ENCODE assay signal across 9 cellular contexts in genomic region chr1:93579891-93580290, GRCh38.
DNase-seq lines count a peak whose midpoint lies in the region; ATAC-seq and TF ChIP-seq lines count a peak whose summit lies in the region.
"Had no signal": no experiment of that assay in that cellular context is flagged by ENCODE, and none has a peak within 500 bp of the region (broad histone marks: within the 10 kb centered on the region; RNA-seq: fewer than 3 reads in every experiment).

No MANE protein-coding gene starts in this region.

- DNase-seq in GM03348 (ENCODE audit: low spot score) (peak; percentile 74), astrocyte of the cerebellum (ENCODE audit: low read depth) (peak; percentile 83), left cardiac atrium (no peak), skeletal muscle cell (ENCODE audit: low read depth) (peak; percentile 85), occipital lobe (lab: John Stamatoyannopoulos, UW) (no peak), NCI-H1436 treated with DMSO at 0.1 percent for 48 hours (lab: John Stamatoyannopoulos, UW) (no peak)
- DNase-seq: activated naive CD4-positive, alpha-beta T cell had no signal

- ATAC-seq in left cardiac atrium = peak; percentile 33 to 82
- no peak for ATAC-seq in HG02642 (IDR thresholded peaks at IDR 0.05; ENCODE audit: poor library complexity, unreplicated experiment)
- ATAC-seq in HG03442 (IDR thresholded peaks at IDR 0.05; ENCODE audit: unreplicated experiment) = no peak

- intact Hi-C loops in left cardiac atrium (cut with DNase I) = no loop called here

- no peak for TF ChIP-seq CTCF in astrocyte of the cerebellum (IDR thresholded peaks at IDR 0.05; ENCODE audit: low read depth, low read length, missing control alignments)

- in situ Hi-C loops in astrocyte of the cerebellum (cut with HindIII; ENCODE audit: low sequenced_read_pairs) = loop anchor here (5.0 kb wide), 1 partner anchor 37 kb away; no protein-coding TSS in a partner anchor

- H3K4me3 ChIP-seq in astrocyte of the cerebellum (ENCODE audit: low read depth, low read length) (no peak overlapping the region), skeletal muscle cell (ENCODE audit: low read depth, low read length) (no peak overlapping the region)

Comparison
In these comparisons a context has a peak if more than half of its experiments do, and no peak if none do; other contexts are left out.
1. DNase-seq: peak in GM03348 (single experiment), astrocyte of the cerebellum (single experiment) and skeletal muscle cell (single experiment); none in left cardiac atrium (single experiment), occipital lobe (single experiment) and NCI-H1436 treated with DMSO at 0.1 percent for 48 hours (single experiment).
2. ATAC-seq: peak in left cardiac atrium (2 of 2); none in HG02642 (single experiment) and HG03442 (single experiment).